In the genomic region with DNA sequence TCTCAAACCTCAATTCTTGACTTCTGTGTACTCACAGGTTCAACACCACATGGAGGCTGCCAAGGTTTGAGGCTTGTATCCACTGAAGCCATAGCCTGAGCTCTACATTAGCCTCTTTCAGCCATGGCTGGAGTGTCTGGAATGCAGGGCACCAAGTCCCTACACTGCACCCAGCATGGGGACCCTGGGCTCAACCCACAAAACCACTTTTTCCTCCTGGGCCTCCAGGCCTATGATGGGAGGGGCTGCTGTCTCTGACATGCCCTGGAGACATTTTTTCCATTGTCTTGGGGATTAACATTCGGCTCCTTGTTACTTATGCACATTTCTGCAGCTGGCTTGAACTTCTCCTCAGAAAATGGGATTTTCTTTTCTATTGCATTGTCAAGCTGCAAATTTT, we compare ENCODE assay signal across 1 cellular context.
TF ChIP-seq lines count a peak whose summit lies in the region.
"Not testable (repeated sequence)": the region's sequence is repeated elsewhere in the genome, so short reads cannot be mapped to it uniquely, and the experiment has no call there.

No MANE protein-coding gene starts in this region.

- H3K27ac ChIP-seq in HEK293 (ENCODE audit: extremely low read depth, low read depth, low read length) = not testable (repeated sequence)

- not testable (repeated sequence) for TF ChIP-seq CTCF in HEK293 (tag by site-specific recombination; IDR thresholded peaks at IDR 0.05)

- H3K4me1 ChIP-seq in HEK293 (ENCODE audit: control insufficient read depth, insufficient read depth, low read length) = not testable (repeated sequence)

- not testable (repeated sequence) for H3K9me3 ChIP-seq in HEK293 (ENCODE audit: control insufficient read depth, insufficient read depth, low read depth, low read length)

- not testable (repeated sequence) for H3K4me3 ChIP-seq in HEK293 (ENCODE audit: low read depth, low read length)

- POLR2A ChIA-PET in HEK293 (lab: Yijun Ruan, JAX) = not testable (repeated sequence)

- H3K36me3 ChIP-seq in HEK293 (ENCODE audit: control insufficient read depth in 2 of 2, insufficient read depth in 1 of 2, low read length in 2 of 2) = not testable (repeated sequence)

- CTCF ChIA-PET in HEK293 (lab: Yijun Ruan, JAX) = not testable (repeated sequence)

TF ChIP-seq in HEK293, 187 proteins besides CTCF, POLR2A, EP300 and RAD21:
- TF ChIP-seq ZNF585B (tag by site-specific recombination; IDR thresholded peaks at IDR 0.05) = peak; percentile 90
